Comparison of ENCODE assay signal across 11 cellular contexts in genomic region chr4:81723927-81724587, GRCh38.
DNase-seq lines count a peak whose midpoint lies in the region; ATAC-seq and FAIRE-seq lines count a peak whose summit lies in the region.
"Had no signal": no experiment of that assay in that cellular context is flagged by ENCODE, and none has a peak within 500 bp of the region (broad histone marks: within the 10 kb centered on the region; RNA-seq: fewer than 3 reads in every experiment).

No MANE protein-coding gene starts in this region.

- peak; percentile 17 for FAIRE-seq in frontal cortex (lab: Jason Lieb, UNC)

- peak; percentile 24 to 36 for DNase-seq in activated CD4-positive, alpha-beta T cell treated with anti-CD3 and anti-CD28 coated beads for 4 hours
- no peak for DNase-seq in activated CD4-positive, alpha-beta T cell treated with anti-CD3 and anti-CD28 coated beads, Interleukin-2, amount 50 U/mL, for 48 hours
- DNase-seq in NCI-H748 treated with DMSO at 0.1 percent for 48 hours (lab: John Stamatoyannopoulos, UW) (peak; percentile 52), frontal cortex (ENCODE audit: low spot score in 2 of 2) (no peak)
- no peak for DNase-seq in activated naive CD4-positive, alpha-beta T cell treated with Interleukin-2 at 50 U/mL for 16 hours
- DNase-seq: BE2C, NCI-H226 had no signal

- H3K9me3 ChIP-seq in subcutaneous abdominal adipose tissue (ENCODE audit: control insufficient read depth in 5 of 5, low read length in 5 of 5): no peaks in the 10 kb centered on the region
- H3K9me3 ChIP-seq: BE2C had no signal

- no peak overlapping the region for H3K9ac ChIP-seq in subcutaneous abdominal adipose tissue (ENCODE audit: low read length in 5 of 5)

- H3K36me3 ChIP-seq in subcutaneous abdominal adipose tissue (ENCODE audit: control insufficient read depth in 5 of 5, insufficient read depth in 5 of 5, low read length in 5 of 5): no peaks in the 10 kb centered on the region
- H3K36me3 ChIP-seq: BE2C had no signal

- peak overlapping the region; percentile 52 for H3K27ac ChIP-seq in subcutaneous abdominal adipose tissue (ENCODE audit: low read depth, low read length)
- H3K27ac ChIP-seq: HL-60 had no signal

- ATAC-seq in GM21528 (IDR thresholded peaks at IDR 0.05; ENCODE audit: low FRiP score, unreplicated experiment) (no peak), HG02840 (IDR thresholded peaks at IDR 0.05; ENCODE audit: low FRiP score, unreplicated experiment) (no peak)

- no peak overlapping the region for H3K4me3 ChIP-seq in subcutaneous abdominal adipose tissue (ENCODE audit: low read depth in 1 of 5, low read length in 5 of 5)

- H3K4me1 ChIP-seq in subcutaneous abdominal adipose tissue (ENCODE audit: control insufficient read depth in 5 of 5, insufficient read depth in 5 of 5, low read length in 5 of 5): peaks cover 2 to 29% (median 25%) of the 10 kb centered on the region in 5 donors
- H3K4me1 ChIP-seq: BE2C had no signal

- H3K27me3 ChIP-seq in subcutaneous abdominal adipose tissue (ENCODE audit: control insufficient read depth in 5 of 5, insufficient read depth in 4 of 5, low read length in 5 of 5): no peaks in the 10 kb centered on the region
- H3K27me3 ChIP-seq: BE2C had no signal

Comparison
In these comparisons a context has a peak if more than half of its experiments do, and no peak if none do; other contexts are left out.
1. DNase-seq: peak in activated CD4-positive, alpha-beta T cell treated with anti-CD3 and anti-CD28 coated beads for 4 hours (2 of 2) and NCI-H748 treated with DMSO at 0.1 percent for 48 hours (single experiment); none in activated CD4-positive, alpha-beta T cell treated with anti-CD3 and anti-CD28 coated beads, Interleukin-2, amount 50 U/mL, for 48 hours (0 of 2), frontal cortex (0 of 2) and activated naive CD4-positive, alpha-beta T cell treated with Interleukin-2 at 50 U/mL for 16 hours (single experiment).